In the genomic region with DNA sequence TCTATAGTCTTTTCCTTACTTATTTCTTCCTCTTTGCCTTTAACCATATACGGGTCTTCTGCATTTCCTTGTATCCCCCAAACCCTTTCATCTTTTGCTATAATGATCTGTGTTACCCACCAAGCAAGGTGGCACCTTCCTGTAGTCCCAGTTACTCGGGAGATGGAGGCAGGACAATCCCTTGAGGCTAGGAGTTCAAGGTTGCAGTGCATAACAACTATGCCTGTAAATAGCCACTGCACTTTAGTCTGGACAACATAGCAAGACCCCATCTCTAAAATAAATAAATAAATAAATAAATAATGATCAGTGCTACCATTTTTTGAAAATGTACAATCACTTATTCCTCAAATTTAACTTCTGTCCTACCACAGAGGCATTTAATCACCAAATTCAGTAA, we compare ENCODE assay signal across 33 cellular contexts.
"Had no signal": no experiment of that assay in that cellular context is flagged by ENCODE, and none has a peak within 500 bp of the region (broad histone marks: within the 10 kb centered on the region; RNA-seq: fewer than 3 reads in every experiment).

No MANE protein-coding gene starts in this region.

- H3K27me3 ChIP-seq: esophagus squamous epithelium, heart right ventricle, testis, tibial artery had no signal

- H3K27ac ChIP-seq: esophagus squamous epithelium, lower lobe of right lung, parathyroid adenoma, testis, tibial artery had no signal

- H3K4me1 ChIP-seq: parathyroid adenoma had no signal

- H3K27me3 Mint-ChIP-seq: memory B cell; naive B cell; natural killer cell treated with Interleukin-12 subunit alpha and Interleukin-12 subunit beta and Interleukin-15 and Interleukin-18, amount 100 ng/mL, for 72 hours; progenitor cell of endocrine pancreas; type B pancreatic cell had no signal

- H3K4me3 Mint-ChIP-seq: memory B cell; mesothelial cell of epicardium; natural killer cell treated with Interleukin-12 subunit alpha and Interleukin-12 subunit beta and Interleukin-15 and Interleukin-18, amount 100 ng/mL, for 72 hours; neural crest cell; type B pancreatic cell had no signal

- H3K4me2 ChIP-seq: smooth muscle cell had no signal

- H3K27ac Mint-ChIP-seq: memory B cell, mesothelial cell of epicardium, progenitor cell of endocrine pancreas, type B pancreatic cell had no signal

- H3K9me3 ChIP-seq: esophagus squamous epithelium, heart right ventricle, lower lobe of right lung, mucosa of descending colon, testis, tibial artery had no signal

- FAIRE-seq: colon, endometrium, islet of Langerhans had no signal

- H2AFZ ChIP-seq: parathyroid adenoma had no signal

- H3K9me3 Mint-ChIP-seq: memory B cell; mesothelial cell of epicardium; naive B cell; natural killer cell treated with Interleukin-12 subunit alpha and Interleukin-12 subunit beta and Interleukin-15 and Interleukin-18, amount 100 ng/mL, for 72 hours; neural crest cell; type B pancreatic cell had no signal

- H3K4me3 ChIP-seq: esophagus squamous epithelium, heart right ventricle, lower lobe of right lung, mucosa of descending colon, smooth muscle cell, testis, tibial artery had no signal

- ATAC-seq: heart right ventricle; left colon; left ventricle myocardium superior; lower lobe of right lung; mucosa of descending colon; natural killer cell treated with Interleukin-12 subunit alpha and Interleukin-12 subunit beta and Interleukin-15 and Interleukin-18, amount 100 ng/mL, for 72 hours; sciatic nerve had no signal

- H3K9ac ChIP-seq: parathyroid adenoma had no signal

- DNase-seq: effector memory CD4-positive, alpha-beta T cell; erythroblast; esophagus squamous epithelium; foreskin melanocyte; glutamatergic neuron; heart right ventricle; hippocampal formation; kidney glomerular epithelial cell; left colon; left ventricle myocardium superior; lower lobe of right lung; mucosa of descending colon; naive B cell; stimulated activated CD4-positive, alpha-beta T cell treated with anti-CD3 and anti-CD28 coated beads, Interleukin-12 subunit alpha, Interleukin-12 subunit beta, amount 100 ng/mL, for 4 hours; stimulated activated CD4-positive, alpha-beta T cell treated with anti-CD3 and anti-CD28 coated beads, Interleukin-1b, Interleukin-23, amount 100 ng/mL, for 48 hours; stimulated activated CD4-positive, alpha-beta T cell treated with anti-CD3 and anti-CD28 coated beads, Interleukin-4, amount 100 ng/mL, for 1 hour; stimulated activated CD8-positive, alpha-beta memory T cell treated with anti-CD3 and anti-CD28 coated beads, Interleukin-4, amount 100 ng/mL, for 48 hours; stimulated activated naive CD4-positive, alpha-beta T cell; substantia nigra; testis; tibial artery had no signal
